Comparison of ENCODE assay signal across 12 cellular contexts in genomic region chr16:30365200-30365599, GRCh38. TPM values are rescaled to one million over a fixed set of nuclear protein-coding genes. Genes with fewer than 3 reads are reported as not detected.
"Had no signal": no experiment of that assay in that cellular context is flagged by ENCODE, and none has a peak within 500 bp of the region (broad histone marks: within the 10 kb centered on the region; RNA-seq: fewer than 3 reads in every experiment).

No MANE protein-coding gene starts in this region.

- H3K36me3 ChIP-seq: pancreas had no signal

- ATAC-seq: activated CD4-positive, CD25-positive, alpha-beta regulatory T cell treated with anti-CD3 and anti-CD28 coated beads, Interleukin-2, amount 50 U/mL, for 24 hours; esophagus mucosa; pancreas had no signal

- H3K4me3 ChIP-seq: ascending aorta, pancreas, sigmoid colon, SJSA1 had no signal

- H3K27me3 ChIP-seq: ascending aorta, pancreas, sigmoid colon, SJSA1 had no signal

- DNase-seq: activated gamma-delta T cell treated with Interleukin-2 at 50 U/mL for 16 hours; hippocampal formation; kidney; pancreas; sigmoid colon; stimulated activated CD4-positive, alpha-beta T cell treated with anti-CD3 and anti-CD28 coated beads, Interleukin-1b, Interleukin-23, amount 100 ng/mL, for 48 hours; T-helper 9 cell had no signal

- H3K9me3 ChIP-seq: ascending aorta, pancreas, sigmoid colon, SJSA1 had no signal

- H3K27ac ChIP-seq: ascending aorta, pancreas, sigmoid colon, SJSA1 had no signal

RNA-seq across cellular contexts. Expression of gene MYL11, which starts 9.4 kb away (rescaled TPM):
- total RNA-seq: ascending aorta, kidney, mesenteric fat pad, sigmoid colon, SJSA1 had no signal

RNA-seq across cellular contexts. Expression of gene SEPTIN1, which starts 17.2 kb away (rescaled TPM):
- total RNA-seq: ascending aorta, SJSA1 had no signal
